Comparison of ENCODE assay signal across 21 cellular contexts in genomic region chr2:127418300-127419111, GRCh38. TPM values are rescaled to one million over a fixed set of nuclear protein-coding genes. Genes with fewer than 3 reads are reported as not detected.
DNase-seq lines count a peak whose midpoint lies in the region; ATAC-seq, FAIRE-seq and TF ChIP-seq lines count a peak whose summit lies in the region.
"Had no signal": no experiment of that assay in that cellular context is flagged by ENCODE, and none has a peak within 500 bp of the region (broad histone marks: within the 10 kb centered on the region; RNA-seq: fewer than 3 reads in every experiment).

Gene PROC, plus strand, starts transcription at chr2:127418427. Its CDS starts 1,516 bp downstream, at chr2:127419943.

- intact Hi-C loops in Caco-2 (cut with micrococcal nuclease; ENCODE audit: unreplicated experiment), result no loop called here

- H3K27me3 Mint-ChIP-seq in Caco-2 (ENCODE audit: insufficient read depth, unreplicated experiment) (no peaks in the 10 kb centered on the region), astrocyte (ENCODE audit: low read depth, unreplicated experiment) (peaks cover 57% of the 10 kb centered on the region)
- H3K27me3 Mint-ChIP-seq in naive thymus-derived CD8-positive, alpha-beta T cell, result peaks cover 3 to 32% (median 21%) of the 10 kb centered on the region in 5 donors

- CTCF ChIA-PET in Caco-2 (lab: Charles Lee), result no interaction called here

- H3K79me2 ChIP-seq in astrocyte (ENCODE audit: insufficient read depth, low read length), result no peaks in the 10 kb centered on the region

- H3K9me3 Mint-ChIP-seq in Caco-2 (ENCODE audit: unreplicated experiment) (no peaks in the 10 kb centered on the region), astrocyte (ENCODE audit: unreplicated experiment) (no peaks in the 10 kb centered on the region)
- no peaks in the 10 kb centered on the region for H3K9me3 Mint-ChIP-seq in naive thymus-derived CD8-positive, alpha-beta T cell

- H3K27ac Mint-ChIP-seq in Caco-2 (ENCODE audit: unreplicated experiment) (no peak within 1 kb of the TSS), astrocyte (ENCODE audit: unreplicated experiment) (peak within 1 kb of the TSS; percentile 34)
- H3K27ac Mint-ChIP-seq in naive thymus-derived CD8-positive, alpha-beta T cell, result peak within 1 kb of the TSS in 4 of 10 donors; percentile 9 to 78 (median 56)

- H3K9ac ChIP-seq in BLaER1, result no peak within 1 kb of the TSS
- no peak within 1 kb of the TSS for H3K9ac ChIP-seq in astrocyte (ENCODE audit: low read length)

- H3K4me2 ChIP-seq in BLaER1 (peak within 1 kb of the TSS; percentile 68), astrocyte (ENCODE audit: low read length) (no peak within 1 kb of the TSS)

- H3K4me1 ChIP-seq in BLaER1 (peaks cover 65% of the 10 kb centered on the region), Caco-2 (peaks cover 22% of the 10 kb centered on the region), astrocyte (ENCODE audit: insufficient read depth, low read length) (peaks cover 27% of the 10 kb centered on the region), BE2C (no peaks in the 10 kb centered on the region)

- H3K36me3 ChIP-seq in BLaER1 (no peaks in the 10 kb centered on the region), Caco-2 (ENCODE audit: control insufficient read depth, insufficient read depth, low read length) (no peaks in the 10 kb centered on the region; the same call in 1 of the 2 replicates), astrocyte (ENCODE audit: insufficient read depth, low read length) (no peaks in the 10 kb centered on the region), BE2C (no peaks in the 10 kb centered on the region)
- H3K36me3 ChIP-seq: SJCRH30, thoracic aorta had no signal

- H3K4me1 Mint-ChIP-seq in Caco-2 (ENCODE audit: low read depth, unreplicated experiment) (peaks cover 16% of the 10 kb centered on the region), astrocyte (ENCODE audit: low read depth, unreplicated experiment) (peaks cover 21% of the 10 kb centered on the region)
- H3K4me1 Mint-ChIP-seq in naive thymus-derived CD8-positive, alpha-beta T cell, result peaks cover 11 to 35% (median 27%) of the 10 kb centered on the region in 4 donors

- H3K4me3 Mint-ChIP-seq in Caco-2 (ENCODE audit: unreplicated experiment), result peak within 1 kb of the TSS; percentile 76
- H3K4me3 Mint-ChIP-seq in astrocyte (ENCODE audit: unreplicated experiment), result peak within 1 kb of the TSS; percentile 65
- peak within 1 kb of the TSS; percentile 20 to 87 (median 44) for H3K4me3 Mint-ChIP-seq in naive thymus-derived CD8-positive, alpha-beta T cell

- POLR2A ChIA-PET in Caco-2 (lab: Charles Lee), result no interaction called here
- POLR2A ChIA-PET in naive thymus-derived CD8-positive, alpha-beta T cell (lab: Charles Lee), result interaction anchor here (0.9 kb wide), 1 partner anchor 9 kb away, joined by 3 read pairs; no protein-coding TSS in a partner anchor

- H3K4me3 ChIP-seq in BLaER1 (no peak within 1 kb of the TSS), Caco-2 (ENCODE audit: low read depth, low read length) (no peak within 1 kb of the TSS), astrocyte (ENCODE audit: insufficient read depth, low read depth, low read length) (no peak within 1 kb of the TSS), BE2C (ENCODE audit: low read depth, low read length) (no peak within 1 kb of the TSS), foreskin fibroblast (ENCODE audit: low read depth in 1 of 2, low read length in 2 of 2) (no peak within 1 kb of the TSS)
- H3K4me3 ChIP-seq: thoracic aorta had no signal

- ATAC-seq in naive thymus-derived CD8-positive, alpha-beta T cell, result no peak
- ATAC-seq: esophagus mucosa, right cardiac atrium had no signal

- no peaks in the 10 kb centered on the region for H3K9me3 ChIP-seq in BLaER1
- H3K9me3 ChIP-seq in Caco-2, result 0 out of 2 replicates have a peak, but pooled peaks cover under 1% of the 10 kb centered on the region
- H3K9me3 ChIP-seq in astrocyte (ENCODE audit: insufficient read depth, low read depth, low read length), result no peaks in the 10 kb centered on the region
- H3K9me3 ChIP-seq in BE2C, result no peaks in the 10 kb centered on the region
- H3K9me3 ChIP-seq: SJCRH30, thoracic aorta had no signal

- no peak for TF ChIP-seq CTCF in Caco-2 (IDR thresholded peaks at IDR 0.05; ENCODE audit: insufficient read depth in 1 of 2, low read depth in 1 of 2, low read length in 1 of 2, severe bottlenecking in 1 of 2, unreplicated experiment in 1 of 2)
- TF ChIP-seq CTCF in astrocyte (IDR thresholded peaks at IDR 0.05; ENCODE audit: insufficient read depth, low read depth, low read length), result no peak
- TF ChIP-seq CTCF in BE2C (IDR thresholded peaks at IDR 0.05; ENCODE audit: low read depth, low read length), result no peak
- no peak for TF ChIP-seq CTCF in foreskin fibroblast (IDR thresholded peaks at IDR 0.05; ENCODE audit: low read depth, low read length)

- peaks cover 9% of the 10 kb centered on the region for H4K20me1 ChIP-seq in BLaER1
- H4K20me1 ChIP-seq in astrocyte (ENCODE audit: insufficient read depth, low read length), result no peaks in the 10 kb centered on the region

- no TSS peak for BruUV-seq in Caco-2 (replicated peaks; lab: Mats Ljungman, UMichigan)

- no peak for DNase-seq in Caco-2
- DNase-seq in astrocyte (ENCODE audit: low read depth), result no peak
- no peak for DNase-seq in naive thymus-derived CD8-positive, alpha-beta T cell
- no peak for DNase-seq in BE2C
- DNase-seq in RCC 7860 (ENCODE audit: low spot score), result no peak
- no peak for DNase-seq in foreskin fibroblast
- DNase-seq in cerebellar cortex (ENCODE audit: low spot score), result no peak
- DNase-seq: activated CD4-positive, CD25-positive, alpha-beta regulatory T cell; activated effector memory CD4-positive, alpha-beta T cell treated with Interleukin-2 at 50 U/mL for 16 hours; amygdala; central memory CD4-positive, alpha-beta T cell; GDM1; H7; NCI-H1694 treated with DMSO at 0.1 percent for 48 hours; NCI-H82; right cardiac atrium; SJCRH30 had no signal

- no peak for FAIRE-seq in astrocyte (lab: Jason Lieb, UNC)
- no peak for FAIRE-seq in RCC 7860 (lab: Jason Lieb, UNC)

- H3K27me3 ChIP-seq in BLaER1 (peaks cover 51% of the 10 kb centered on the region), Caco-2 (replicated peaks; ENCODE audit: control insufficient read depth, insufficient read depth, low read length) (no peaks in the 10 kb centered on the region), astrocyte (ENCODE audit: insufficient read depth, low read length) (peaks cover 13% of the 10 kb centered on the region), BE2C (peaks cover 4% of the 10 kb centered on the region; the same call in 1 of the 2 replicates)
- H3K27me3 ChIP-seq: SJCRH30 had no signal

- H3K36me3 Mint-ChIP-seq in Caco-2 (ENCODE audit: insufficient read depth, unreplicated experiment) (no peaks in the 10 kb centered on the region), astrocyte (ENCODE audit: low read depth, unreplicated experiment) (no peaks in the 10 kb centered on the region)
- no peaks in the 10 kb centered on the region for H3K36me3 Mint-ChIP-seq in naive thymus-derived CD8-positive, alpha-beta T cell

- H3K27ac ChIP-seq in BLaER1, result no peak within 1 kb of the TSS
- H3K27ac ChIP-seq in astrocyte (ENCODE audit: low read depth, low read length), result no peak within 1 kb of the TSS
- H3K27ac ChIP-seq: thoracic aorta had no signal

- no peak within 1 kb of the TSS for H2AFZ ChIP-seq in astrocyte (ENCODE audit: low read depth, low read length)

RNA-seq across cellular contexts. Expression of gene PROC, which starts in this region (rescaled TPM):
- total RNA-seq in Caco-2 (2022) (4.1 and 6.4 TPM in 2 replicates), astrocyte (1.0 and 1.5 TPM in 2 replicates)
- not detected for total RNA-seq in naive thymus-derived CD8-positive, alpha-beta T cell
- polyA plus RNA-seq in naive thymus-derived CD8-positive, alpha-beta T cell, result not detected
- not detected for polyA plus RNA-seq in BE2C (2012; ENCODE audit: insufficient read depth, insufficient read length, low read depth)
- total RNA-seq: right cardiac atrium; SJCRH30; T-helper 2 cell treated with Interferon-gamma antibody and Interleukin-4, amounts not matched to agents 100 ng/mL and 5 ng/mL, for 36 hours; thoracic aorta had no signal
